In genomic region chr13:84360843-84361242, GRCh38 we compare ENCODE assay signal across 8 cellular contexts.
"Had no signal": no experiment of that assay in that cellular context is flagged by ENCODE, and none has a peak within 500 bp of the region (broad histone marks: within the 10 kb centered on the region; RNA-seq: fewer than 3 reads in every experiment).

No MANE protein-coding gene starts in this region.

- H3K4me2 ChIP-seq: GM23338, KMS-11 had no signal

- ATAC-seq: GM23338, HCT116 had no signal

- H2AFZ ChIP-seq: GM23338 had no signal

- FAIRE-seq: HTR-8/SVneo had no signal

- H3K9ac ChIP-seq: KMS-11 had no signal

- H3K4me3 ChIP-seq: GM23338, HAP-1 had no signal

- H3K36me3 Mint-ChIP-seq: IgD-negative memory B cell had no signal

- DNase-seq: H7, KBM-7 had no signal

- H3K4me1 ChIP-seq: HAP-1 had no signal

- H3K36me3 ChIP-seq: HAP-1 had no signal

- H3K27me3 Mint-ChIP-seq: IgD-negative memory B cell had no signal

- H3K4me3 Mint-ChIP-seq: GM23338, IgD-negative memory B cell had no signal

- H3K4me1 Mint-ChIP-seq: IgD-negative memory B cell had no signal

- H3K27ac Mint-ChIP-seq: GM23338, IgD-negative memory B cell had no signal

- H3K9me3 ChIP-seq: HAP-1 had no signal

- H3K27ac ChIP-seq: KMS-11 had no signal

- H3K9me3 Mint-ChIP-seq: GM23338 had no signal
